1 cellular context compared by ENCODE assay signal in genomic region chr5:157570801-157571200, GRCh38.
TF ChIP-seq lines count a peak whose summit lies in the region.

No MANE protein-coding gene starts in this region.

TF ChIP-seq in IMR-90, 13 proteins besides CTCF, POLR2A, EP300 and RAD21 (continued from another document):
- TF ChIP-seq RFX5 (IDR thresholded peaks at IDR 0.05; ENCODE audit: low read depth, low read length), result no peak
